In the genomic region with DNA sequence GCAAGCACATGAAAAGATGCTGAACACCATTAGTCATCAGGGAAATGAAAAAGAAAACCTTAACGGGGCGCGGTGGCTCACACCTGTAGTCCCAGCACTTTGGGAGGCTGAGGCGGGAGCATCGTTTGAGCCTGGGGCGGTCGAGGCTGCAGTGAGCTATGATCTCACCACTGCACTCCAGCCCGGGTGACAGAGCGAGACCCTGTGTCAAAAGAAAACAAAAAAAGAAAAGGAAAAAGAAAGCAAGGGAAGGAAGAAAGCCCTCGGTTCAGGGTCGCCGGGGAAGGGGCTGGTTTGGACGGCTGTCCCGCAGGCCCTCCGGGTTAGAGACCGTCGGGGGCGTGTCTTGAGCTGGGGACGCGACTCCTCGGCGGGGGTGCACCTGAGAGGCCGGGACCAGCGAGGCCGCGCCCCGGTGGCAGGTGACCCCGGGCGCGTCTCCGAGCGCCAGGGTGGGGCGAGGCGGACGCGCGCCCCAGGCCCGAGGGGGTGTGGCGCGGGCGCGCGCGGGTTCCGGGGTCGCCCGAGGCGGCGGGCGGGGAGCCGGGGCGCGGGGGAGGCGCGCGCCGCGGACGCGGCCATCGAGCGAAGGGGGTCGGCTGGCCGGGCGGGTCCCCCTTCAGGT, we compare ENCODE assay signal across 8 cellular contexts. TPM values are rescaled to one million over a fixed set of nuclear protein-coding genes. Genes with fewer than 3 reads are reported as not detected.
DNase-seq lines count a peak whose midpoint lies in the region; ATAC-seq and TF ChIP-seq lines count a peak whose summit lies in the region.

No MANE protein-coding gene starts in this region.

- TF ChIP-seq POLR2A in heart left ventricle (IDR thresholded peaks at IDR 0.05): no peak

- H3K4me1 ChIP-seq in heart left ventricle: peaks cover 0 to 13% (median 0%) of the 10 kb centered on the region in 12 donors

- H3K9me3 Mint-ChIP-seq in activated CD4-positive, alpha-beta T cell treated with anti-CD3 and anti-CD28 coated beads for 36 hours (ENCODE audit: low read depth): no peaks in the 10 kb centered on the region

- POLR2A ChIA-PET in activated CD4-positive, alpha-beta T cell treated with anti-CD3 and anti-CD28 coated beads for 36 hours (lab: Charles Lee): no interaction called here

- H3K36me3 Mint-ChIP-seq in activated CD4-positive, alpha-beta T cell treated with anti-CD3 and anti-CD28 coated beads for 36 hours (ENCODE audit: low read depth): peaks cover 3% of the 10 kb centered on the region

- intact Hi-C loops in activated CD4-positive, alpha-beta T cell treated with anti-CD3 and anti-CD28 coated beads for 36 hours (cut with DNase I, micrococcal nuclease): loop anchor here in 1 of 2 experiments (1.0 to 5.0 kb wide), 4 partner anchors 21 to 59 kb away; partner anchors contain the start of genes FAM3A, GDI1, SLC10A3 and TAFAZZIN
- intact Hi-C loops in heart left ventricle (cut with DNase I): no loop called here
- intact Hi-C loops in sciatic nerve (cut with DNase I): no loop called here

- H3K36me3 ChIP-seq in heart left ventricle: peaks cover 0 to 5% (median 0%) of the 10 kb centered on the region in 9 donors

- 3 to 40% (median 18%) methylated on average over 27 to 65 of the region's 65 CpGs for WGBS in heart left ventricle, 4 donors

- H3K27me3 ChIP-seq in heart left ventricle: no peaks in the 10 kb centered on the region

- peak; percentile 59 for DNase-seq in activated CD4-positive, alpha-beta T cell treated with anti-CD3 and anti-CD28 coated beads for 36 hours
- no peak for DNase-seq in activated CD4-positive, alpha-beta T cell treated with anti-CD3 and anti-CD28 coated beads for 1 hour
- DNase-seq in NCI-H460 (ENCODE audit: extremely low read depth, low read depth) (peak; percentile 25), activated gamma-delta T cell (lab: John Stamatoyannopoulos, UW) (peak; percentile 56), heart left ventricle (peak in 3 of 5 donors; percentile 23 to 65 (median 38)), sciatic nerve (ENCODE audit: low spot score) (no peak), GDM1 (lab: John Stamatoyannopoulos, UW) (no peak)

- peak overlapping the region in 9 of 12 donors; percentile 32 to 89 (median 68) for H3K27ac ChIP-seq in heart left ventricle

- CTCF ChIA-PET in activated CD4-positive, alpha-beta T cell treated with anti-CD3 and anti-CD28 coated beads for 36 hours (lab: Charles Lee): interaction anchor here (1.1 kb wide), 1 partner anchor 291 kb away, joined by 7 read pairs; no protein-coding TSS in a partner anchor

- ATAC-seq in activated CD4-positive, alpha-beta T cell treated with anti-CD3 and anti-CD28 coated beads for 36 hours: peak; percentile 68
- ATAC-seq in HG02973 (IDR thresholded peaks at IDR 0.05; ENCODE audit: unreplicated experiment): peak; percentile 41
- peak in 3 of 4 donors; percentile 18 to 54 (median 46) for ATAC-seq in heart left ventricle
- peak; percentile 20 for ATAC-seq in sciatic nerve

- H3K4me1 Mint-ChIP-seq in activated CD4-positive, alpha-beta T cell treated with anti-CD3 and anti-CD28 coated beads for 36 hours: peaks cover 5% of the 10 kb centered on the region

- H3K4me3 Mint-ChIP-seq in activated CD4-positive, alpha-beta T cell treated with anti-CD3 and anti-CD28 coated beads for 36 hours: peak overlapping the region; percentile 88

- H3K27me3 Mint-ChIP-seq in activated CD4-positive, alpha-beta T cell treated with anti-CD3 and anti-CD28 coated beads for 36 hours: no peaks in the 10 kb centered on the region

- no peak for TF ChIP-seq CTCF in heart left ventricle (IDR thresholded peaks at IDR 0.05)

- no peaks in the 10 kb centered on the region for H3K9me3 ChIP-seq in heart left ventricle

- H3K27ac Mint-ChIP-seq in activated CD4-positive, alpha-beta T cell treated with anti-CD3 and anti-CD28 coated beads for 36 hours: peak overlapping the region; percentile 91

- peak overlapping the region in 11 of 12 donors; percentile 40 to 85 (median 62) for H3K4me3 ChIP-seq in heart left ventricle

RNA-seq across cellular contexts. Expression of gene PLXNA3, which starts 0.5 kb away (rescaled TPM):
- 10 to 100 TPM; 23.2 to 25.3 TPM for total RNA-seq in activated CD4-positive, alpha-beta T cell treated with anti-CD3 and anti-CD28 coated beads for 36 hours
- 6.5 and 7.1 TPM in 2 replicates for total RNA-seq in NCI-H460 (2014; rRNA removed; shearing (Covaris generic))
- 4.5 and 56.8 TPM in 2 replicates for polyA plus RNA-seq in NCI-H460 (2014; cell fraction: nucleus; rRNA removed)
- total RNA-seq in heart left ventricle (10 to 100 TPM in 7 of 9 donors, 1 to 10 TPM in 2; 4.7 to 46.6 (median 15.3) TPM), sciatic nerve (73.0 TPM)
- polyA plus RNA-seq in heart left ventricle: 10 to 100 TPM in 1 of 2 donors, 1 to 10 TPM in 1; 8.7 to 12.2 TPM

RNA-seq across cellular contexts. Expression of gene FAM50A, which starts 13.7 kb away (rescaled TPM):
- total RNA-seq in activated CD4-positive, alpha-beta T cell treated with anti-CD3 and anti-CD28 coated beads for 36 hours: 10 to 100 TPM; 40.9 to 50.0 TPM
- total RNA-seq in NCI-H460 (2014; rRNA removed; shearing (Covaris generic)): 62.2 and 67.5 TPM in 2 replicates
- polyA plus RNA-seq in NCI-H460 (2014; cell fraction: nucleus; rRNA removed): 51.2 and 60.7 TPM in 2 replicates
- 10 to 100 TPM; 27.7 to 65.1 (median 41.2) TPM for total RNA-seq in heart left ventricle
- polyA plus RNA-seq in heart left ventricle: 100 to 1,000 TPM; 118 to 119 TPM
- total RNA-seq in sciatic nerve: 51.1 TPM

RNA-seq across cellular contexts. Expression of gene GDI1, which starts 20.6 kb away (rescaled TPM):
- 100 to 1,000 TPM; 100 to 117 TPM for total RNA-seq in activated CD4-positive, alpha-beta T cell treated with anti-CD3 and anti-CD28 coated beads for 36 hours
- 99.9 and 117 TPM in 2 replicates for total RNA-seq in NCI-H460 (2014; rRNA removed; shearing (Covaris generic))
- polyA plus RNA-seq in NCI-H460 (2014; cell fraction: nucleus; rRNA removed): 234 and 246 TPM in 2 replicates
- total RNA-seq in heart left ventricle (100 to 1,000 TPM in 2 of 9 donors, 10 to 100 TPM in 7; 73.6 to 105 (median 92.2) TPM), sciatic nerve (177 TPM)
- 100 to 1,000 TPM in 1 of 2 donors, 10 to 100 TPM in 1; 77.1 to 152 TPM for polyA plus RNA-seq in heart left ventricle

RNA-seq across cellular contexts. Expression of gene LAGE3, which starts 21.5 kb away (rescaled TPM):
- 10 to 100 TPM; 34.7 to 43.0 TPM for total RNA-seq in activated CD4-positive, alpha-beta T cell treated with anti-CD3 and anti-CD28 coated beads for 36 hours
- total RNA-seq in NCI-H460 (2014; rRNA removed; shearing (Covaris generic)): 35.4 and 45.5 TPM in 2 replicates
- polyA plus RNA-seq in NCI-H460 (2014; cell fraction: nucleus; rRNA removed): 83.8 and 126 TPM in 2 replicates
- 10 to 100 TPM; 16.2 to 23.6 (median 18.9) TPM for total RNA-seq in heart left ventricle
- 10 to 100 TPM; 15.1 to 26.8 TPM for polyA plus RNA-seq in heart left ventricle
- total RNA-seq in sciatic nerve: 10.6 TPM

RNA-seq across cellular contexts. Expression of gene UBL4A, which starts 28.8 kb away (rescaled TPM):
- total RNA-seq in activated CD4-positive, alpha-beta T cell treated with anti-CD3 and anti-CD28 coated beads for 36 hours: 10 to 100 TPM; 45.2 to 47.6 TPM
- total RNA-seq in NCI-H460 (2014; rRNA removed; shearing (Covaris generic)): 93.2 and 97.7 TPM in 2 replicates
- polyA plus RNA-seq in NCI-H460 (2014; cell fraction: nucleus; rRNA removed): 85.7 and 98.5 TPM in 2 replicates
- total RNA-seq in heart left ventricle (10 to 100 TPM; 40.6 to 92.8 (median 53.7) TPM), sciatic nerve (29.4 TPM)
- polyA plus RNA-seq in heart left ventricle: 10 to 100 TPM; 34.6 to 72.8 TPM

Comparison
In these comparisons a context has a peak if more than half of its experiments do, and no peak if none do; other contexts are left out.
1. DNase-seq: peak in activated CD4-positive, alpha-beta T cell treated with anti-CD3 and anti-CD28 coated beads for 36 hours (single experiment), NCI-H460 (single experiment), activated gamma-delta T cell (single experiment) and heart left ventricle (3 of 5); none in activated CD4-positive, alpha-beta T cell treated with anti-CD3 and anti-CD28 coated beads for 1 hour (single experiment), sciatic nerve (single experiment) and GDM1 (single experiment).
2. Peak in every context shown above with its lines, with median percentiles within 50 percentile points of each other: ATAC-seq.